In genomic region chr19:43984687-43985000, GRCh38 we compare ENCODE assay signal across 6 cellular contexts.
DNase-seq lines count a peak whose midpoint lies in the region; ATAC-seq lines count a peak whose summit lies in the region.

No MANE protein-coding gene starts in this region.

- H3K9me3 Mint-ChIP-seq in activated naive CD8-positive, alpha-beta T cell treated with anti-CD3 and anti-CD28 coated beads, Interleukin-2, amount 50 U/mL, for 24 hours, result peaks cover 17% of the 10 kb centered on the region

- H3K27me3 ChIP-seq in mucosa of stomach (ENCODE audit: control insufficient read depth, insufficient read depth, low read length), result no peaks in the 10 kb centered on the region

- H3K9me3 ChIP-seq in mucosa of stomach (ENCODE audit: control insufficient read depth, low read length), result no peaks in the 10 kb centered on the region

- H3K9ac ChIP-seq in mucosa of stomach (ENCODE audit: low read length), result peak overlapping the region; percentile 59

- peaks cover 11% of the 10 kb centered on the region for H3K4me1 Mint-ChIP-seq in activated naive CD8-positive, alpha-beta T cell treated with anti-CD3 and anti-CD28 coated beads, Interleukin-2, amount 50 U/mL, for 24 hours

- H3K36me3 Mint-ChIP-seq in activated naive CD8-positive, alpha-beta T cell treated with anti-CD3 and anti-CD28 coated beads, Interleukin-2, amount 50 U/mL, for 24 hours (ENCODE audit: low read depth), result peaks cover 17% of the 10 kb centered on the region

- no peak overlapping the region for H3K27ac Mint-ChIP-seq in activated naive CD8-positive, alpha-beta T cell treated with anti-CD3 and anti-CD28 coated beads, Interleukin-2, amount 50 U/mL, for 24 hours

- ATAC-seq in HG02642 (IDR thresholded peaks at IDR 0.05; ENCODE audit: poor library complexity, unreplicated experiment) (peak; percentile 37), HG03521 (IDR thresholded peaks at IDR 0.05; ENCODE audit: unreplicated experiment) (no peak)
- ATAC-seq in activated naive CD8-positive, alpha-beta T cell treated with anti-CD3 and anti-CD28 coated beads, Interleukin-2, amount 50 U/mL, for 24 hours, result no peak

- peak overlapping the region; percentile 42 for H3K4me3 ChIP-seq in mucosa of stomach (ENCODE audit: low read length)

- H3K36me3 ChIP-seq in mucosa of stomach (ENCODE audit: control insufficient read depth, insufficient read depth, low read length), result no peaks in the 10 kb centered on the region

- in situ Hi-C loops in ACHN (cut with HindIII; ENCODE audit: low pct_ligation_motif_present, low pct_unique_long_range_greater_than_20kb, low sequenced_read_pairs), result no loop called here

- H3K4me1 ChIP-seq in mucosa of stomach (ENCODE audit: control insufficient read depth, insufficient read depth, low read length), result no peaks in the 10 kb centered on the region

- H3K4me3 Mint-ChIP-seq in activated naive CD8-positive, alpha-beta T cell treated with anti-CD3 and anti-CD28 coated beads, Interleukin-2, amount 50 U/mL, for 24 hours, result peak overlapping the region; percentile 97

- DNase-seq in activated naive CD8-positive, alpha-beta T cell treated with anti-CD3 and anti-CD28 coated beads, Interleukin-2, amount 50 U/mL, for 24 hours, result peak; percentile 5
- no peak for DNase-seq in ACHN
- no peak for DNase-seq in germinal center (ENCODE audit: low spot score)

- H3K27me3 Mint-ChIP-seq in activated naive CD8-positive, alpha-beta T cell treated with anti-CD3 and anti-CD28 coated beads, Interleukin-2, amount 50 U/mL, for 24 hours, result no peaks in the 10 kb centered on the region
